Comparison of ENCODE assay signal across 23 cellular contexts in the genomic region with DNA sequence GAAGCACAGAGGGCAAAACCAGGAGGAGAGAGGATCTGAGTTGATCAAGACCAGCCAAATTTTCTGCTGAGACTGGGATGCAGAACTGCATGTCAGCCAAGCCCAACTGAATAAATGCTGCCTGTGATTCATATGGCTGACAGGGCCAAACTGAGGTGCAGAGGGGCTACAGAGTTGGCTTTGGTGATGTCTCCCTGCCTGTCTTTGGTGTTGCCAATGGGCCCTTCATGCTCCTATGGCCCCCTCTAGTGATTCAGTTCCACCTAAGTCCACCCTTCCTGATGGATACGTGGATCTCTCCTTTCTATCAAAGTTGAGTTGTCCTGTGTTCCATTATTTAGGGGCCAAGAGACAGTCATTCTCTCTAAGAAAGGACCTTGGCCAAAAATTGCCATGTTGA.
DNase-seq lines count a peak whose midpoint lies in the region; ATAC-seq and TF ChIP-seq lines count a peak whose summit lies in the region.
"Had no signal": no experiment of that assay in that cellular context is flagged by ENCODE, and none has a peak within 500 bp of the region (broad histone marks: within the 10 kb centered on the region; RNA-seq: fewer than 3 reads in every experiment).

No MANE protein-coding gene starts in this region.

- H2AK5ac ChIP-seq in H9 (ENCODE audit: insufficient read length, low read length) = no peak overlapping the region

- no peak overlapping the region for H3K4ac ChIP-seq in H9 (ENCODE audit: low read depth, low read length)

- H4K91ac ChIP-seq in H9 (ENCODE audit: insufficient read length, low read depth, low read length) = no peak overlapping the region

- H3K14ac ChIP-seq in H9 (ENCODE audit: insufficient read depth, low read length) = no peak overlapping the region

- no peak overlapping the region for H2BK20ac ChIP-seq in H9 (ENCODE audit: low read depth, low read length, poor library complexity, severe bottlenecking)

- H3K27me3 ChIP-seq in H9 (ENCODE audit: insufficient read depth, low read length) (no peaks in the 10 kb centered on the region), prostate gland (replicated peaks; ENCODE audit: insufficient read depth) (no peaks in the 10 kb centered on the region)
- H3K27me3 ChIP-seq: neutrophil had no signal

- H3K9me3 ChIP-seq in H9 (ENCODE audit: control insufficient read depth, low read depth, low read length) = no peaks in the 10 kb centered on the region
- no peaks in the 10 kb centered on the region for H3K9me3 ChIP-seq in prostate gland
- H3K9me3 ChIP-seq: lower lobe of right lung, neutrophil had no signal

- peak; percentile 53; the same call in 2 of the 3 replicates for TF ChIP-seq CTCF in H9 (conservative IDR thresholded peaks at IDR 0.05)
- no peak for TF ChIP-seq CTCF in WTC11 (IDR thresholded peaks at IDR 0.05)
- TF ChIP-seq CTCF in prostate gland (IDR thresholded peaks at IDR 0.05) = no peak

- no peaks in the 10 kb centered on the region for H4K20me1 ChIP-seq in H9 (ENCODE audit: control insufficient read depth, insufficient read depth, insufficient read length)

- no peak overlapping the region for H3K23ac ChIP-seq in H9 (ENCODE audit: insufficient read length, low read depth, low read length)

- no peak overlapping the region for H3K9ac ChIP-seq in H9 (ENCODE audit: extremely low read depth, insufficient read length, low read length)
- H3K9ac ChIP-seq: KMS-11 had no signal

- no CpG with 5 or more reads among the region's 1 CpG for WGBS in H9 (ENCODE audit: extremely low coverage, insufficient read length, low lambda C conversion rate)
- WGBS in prostate gland = 100% methylated on average over 1 of the region's 1 CpG

- H2AFZ ChIP-seq in H9 (ENCODE audit: low read length) = no peak overlapping the region

- H3T11ph ChIP-seq in H9 (ENCODE audit: low read length) = no peak overlapping the region

- no peak overlapping the region for H4K5ac ChIP-seq in H9 (ENCODE audit: insufficient read length, low read depth, low read length)

- no peak overlapping the region for H3K4me3 Mint-ChIP-seq in H9
- no peak overlapping the region for H3K4me3 Mint-ChIP-seq in WTC11
- H3K4me3 Mint-ChIP-seq: activated CD4-positive, alpha-beta T cell treated with anti-CD3 and anti-CD28 coated beads, Interleukin-2, amount 10 ng/mL, durations not matched to agents 7 days and 5 days; activated naive CD8-positive, alpha-beta T cell treated with anti-CD3 and anti-CD28 coated beads, Interleukin-2, amount 50 U/mL, for 24 hours; T-cell had no signal

- CTCF ChIA-PET in WTC11 (lab: Charles Lee) = no interaction called here

- POLR2A ChIA-PET in WTC11 (lab: Charles Lee) = no interaction called here

- ATAC-seq in WTC11 = peak; percentile 70
- no peak for ATAC-seq in HG03045 (IDR thresholded peaks at IDR 0.05; ENCODE audit: unreplicated experiment)
- ATAC-seq: activated naive CD8-positive, alpha-beta T cell treated with anti-CD3 and anti-CD28 coated beads, Interleukin-2, amount 50 U/mL, for 24 hours; lower lobe of right lung; T-cell had no signal

- no peaks in the 10 kb centered on the region for H3K23me2 ChIP-seq in H9 (ENCODE audit: insufficient read length, low read depth, low read length, poor library complexity, severe bottlenecking)

- H3K4me3 ChIP-seq in prostate gland = no peak overlapping the region
- H3K4me3 ChIP-seq: lower lobe of right lung had no signal

- no peak overlapping the region for H2BK12ac ChIP-seq in H9 (ENCODE audit: insufficient read length, low read depth, low read length)

- H3K18ac ChIP-seq in H9 (ENCODE audit: insufficient read length, low read depth, low read length) = no peak overlapping the region

- H3K9me3 Mint-ChIP-seq in H9 (no peaks in the 10 kb centered on the region), WTC11 (no peaks in the 10 kb centered on the region)
- H3K9me3 Mint-ChIP-seq: activated CD4-positive, alpha-beta T cell treated with anti-CD3 and anti-CD28 coated beads, Interleukin-2, amount 10 ng/mL, durations not matched to agents 7 days and 5 days; activated naive CD8-positive, alpha-beta T cell treated with anti-CD3 and anti-CD28 coated beads, Interleukin-2, amount 50 U/mL, for 24 hours; T-cell had no signal

- TF ChIP-seq POLR2A in prostate gland (IDR thresholded peaks at IDR 0.05) = no peak

- H3K36me3 Mint-ChIP-seq in H9 (ENCODE audit: insufficient read depth in 1 of 3, low read depth in 3 of 3) (no peaks in the 10 kb centered on the region; a peak in 1 of 7 replicates), WTC11 (no peaks in the 10 kb centered on the region)
- H3K36me3 Mint-ChIP-seq: T-cell had no signal

- H3K27ac Mint-ChIP-seq in H9 (no peak overlapping the region), WTC11 (no peak overlapping the region)
- H3K27ac Mint-ChIP-seq: activated CD4-positive, alpha-beta T cell treated with anti-CD3 and anti-CD28 coated beads, Interleukin-2, amount 10 ng/mL, durations not matched to agents 7 days and 5 days; activated naive CD8-positive, alpha-beta T cell treated with anti-CD3 and anti-CD28 coated beads, Interleukin-2, amount 50 U/mL, for 24 hours; T-cell had no signal

- H3K4me2 ChIP-seq in H9 (ENCODE audit: insufficient read depth, insufficient read length, low read length) = no peak overlapping the region
- H3K4me2 ChIP-seq: KMS-11 had no signal

- no peaks in the 10 kb centered on the region for H3K36me3 ChIP-seq in prostate gland
- H3K36me3 ChIP-seq: lower lobe of right lung, neutrophil had no signal

- no peaks in the 10 kb centered on the region for H3K79me1 ChIP-seq in H9 (ENCODE audit: insufficient read depth, low read depth, low read length, poor library complexity, severe bottlenecking)

- no peak overlapping the region for H2BK5ac ChIP-seq in H9 (ENCODE audit: insufficient read length, low read length)

- no peak overlapping the region for H4K8ac ChIP-seq in H9 (replicated peaks; ENCODE audit: insufficient read length, low read depth, low read length)

- DNase-seq in Daoy (ENCODE audit: low read depth) = peak; percentile 10
- no peak for DNase-seq in H9
- no peak for DNase-seq in WTC11 (ENCODE audit: low spot score)
- peak; percentile 53 for DNase-seq in iPS-NIHi7 (ENCODE audit: extremely low spot score)
- DNase-seq in 8988T = no peak
- no peak for DNase-seq in prostate gland (ENCODE audit: low spot score)
- no peak for DNase-seq in anterior cingulate cortex (lab: John Stamatoyannopoulos, UW)
- DNase-seq: activated CD4-positive, alpha-beta T cell treated with anti-CD3 and anti-CD28 coated beads, Interleukin-2, amount 10 ng/mL, durations not matched to agents 7 days and 5 days; activated CD8-positive, alpha-beta memory T cell treated with anti-CD3 and anti-CD28 coated beads, Interleukin-2, amount 50 U/mL, for 48 hours; activated effector memory CD4-positive, alpha-beta T cell treated with Interleukin-2 at 50 U/mL for 16 hours; activated naive CD8-positive, alpha-beta T cell treated with anti-CD3 and anti-CD28 coated beads, Interleukin-2, amount 50 U/mL, for 24 hours; GDM1; islet precursor cell; lower lobe of right lung; NCI-H1048; NCI-H524 treated with DMSO at 0.1 percent for 48 hours; OCI-M1; Right ventricle myocardium superior; stimulated activated CD4-positive, alpha-beta T cell treated with anti-CD3 and anti-CD28 coated beads, Interleukin-15, amount 100 ng/mL, for 24 hours; T-cell had no signal

- H2BK15ac ChIP-seq in H9 (ENCODE audit: low read depth, low read length) = no peak overlapping the region

- no peak overlapping the region for H3K27ac ChIP-seq in H9 (ENCODE audit: insufficient read length, low read depth, low read length)
- no peak overlapping the region for H3K27ac ChIP-seq in prostate gland
- H3K27ac ChIP-seq: KMS-11, lower lobe of right lung, neutrophil had no signal

- H3K4me1 ChIP-seq in H9 (ENCODE audit: insufficient read depth, low read length) = peaks cover 5% of the 10 kb centered on the region; the same call in 1 of the 2 replicates
- H3K4me1 ChIP-seq in prostate gland (replicated peaks) = no peaks in the 10 kb centered on the region
- H3K4me1 ChIP-seq: lower lobe of right lung had no signal

- H3K56ac ChIP-seq in H9 (ENCODE audit: insufficient read length, low read depth, low read length) = no peak overlapping the region

- H3K27me3 Mint-ChIP-seq in H9 (ENCODE audit: low read depth) = no peaks in the 10 kb centered on the region
- no peaks in the 10 kb centered on the region for H3K27me3 Mint-ChIP-seq in WTC11 (ENCODE audit: low read depth)
- H3K27me3 Mint-ChIP-seq: activated CD4-positive, alpha-beta T cell treated with anti-CD3 and anti-CD28 coated beads, Interleukin-2, amount 10 ng/mL, durations not matched to agents 7 days and 5 days; activated naive CD8-positive, alpha-beta T cell treated with anti-CD3 and anti-CD28 coated beads, Interleukin-2, amount 50 U/mL, for 24 hours had no signal

- H3K79me2 ChIP-seq in H9 (ENCODE audit: insufficient read depth, low read length) = no peaks in the 10 kb centered on the region

- intact Hi-C loops in prostate gland (cut with DNase I) = no loop called here

- H3K4me1 Mint-ChIP-seq in H9 (peaks cover 9 to 11% of the 10 kb centered on the region in 2 experiments), WTC11 (peaks cover 22% of the 10 kb centered on the region)
- H3K4me1 Mint-ChIP-seq: activated CD4-positive, alpha-beta T cell treated with anti-CD3 and anti-CD28 coated beads, Interleukin-2, amount 10 ng/mL, durations not matched to agents 7 days and 5 days; activated naive CD8-positive, alpha-beta T cell treated with anti-CD3 and anti-CD28 coated beads, Interleukin-2, amount 50 U/mL, for 24 hours; T-cell had no signal

- H2BK120ac ChIP-seq in H9 (ENCODE audit: low read depth, low read length, poor library complexity, severe bottlenecking) = no peak overlapping the region

TF ChIP-seq in WTC11, 78 proteins besides CTCF, POLR2A, EP300 and RAD21 (continues in another document):
- no peak for TF ChIP-seq ESRRA (CRISPR knock-in tag; IDR thresholded peaks at IDR 0.05; ENCODE audit: borderline replicate concordance)

Comparison
In these comparisons a context has a peak if more than half of its experiments do, and no peak if none do; other contexts are left out.
1. DNase-seq: peak in Daoy (single experiment) and iPS-NIHi7 (single experiment); none in H9 (single experiment), WTC11 (single experiment), 8988T (single experiment), prostate gland (single experiment) and anterior cingulate cortex (0 of 58).